1 cellular context compared by ENCODE assay signal in genomic region chr3:150744041-150745026, GRCh38.
TF ChIP-seq lines count a peak whose summit lies in the region.

No MANE protein-coding gene starts in this region.

TF ChIP-seq in GM12878, 131 proteins besides CTCF, POLR2A, EP300 and RAD21:
- no peak for TF ChIP-seq TCF3 (IDR thresholded peaks at IDR 0.05; ENCODE audit: borderline replicate concordance, insufficient read depth, low read depth, low read length)
